Comparison of ENCODE assay signal across 8 cellular contexts in genomic region chr9:37485389-37486255, GRCh38. TPM values are rescaled to one million over a fixed set of nuclear protein-coding genes. Genes with fewer than 3 reads are reported as not detected.
DNase-seq lines count a peak whose midpoint lies in the region; TF ChIP-seq lines count a peak whose summit lies in the region.

A gene with protein sequence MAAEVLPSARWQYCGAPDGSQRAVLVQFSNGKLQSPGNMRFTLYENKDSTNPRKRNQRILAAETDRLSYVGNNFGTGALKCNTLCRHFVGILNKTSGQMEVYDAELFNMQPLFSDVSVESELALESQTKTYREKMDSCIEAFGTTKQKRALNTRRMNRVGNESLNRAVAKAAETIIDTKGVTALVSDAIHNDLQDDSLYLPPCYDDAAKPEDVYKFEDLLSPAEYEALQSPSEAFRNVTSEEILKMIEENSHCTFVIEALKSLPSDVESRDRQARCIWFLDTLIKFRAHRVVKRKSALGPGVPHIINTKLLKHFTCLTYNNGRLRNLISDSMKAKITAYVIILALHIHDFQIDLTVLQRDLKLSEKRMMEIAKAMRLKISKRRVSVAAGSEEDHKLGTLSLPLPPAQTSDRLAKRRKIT (plus strand): TSS chr9:37485948. CDS start chr9:37486048, 100 bp downstream.

- H2BK5ac ChIP-seq in neuronal stem cell (ENCODE audit: low read length): no peak within 1 kb of the TSS

- H2AK5ac ChIP-seq in neuronal stem cell (ENCODE audit: low read depth, low read length): peak within 1 kb of the TSS; percentile 8

- H3K9ac ChIP-seq in neuronal stem cell (ENCODE audit: low read depth, low read length, poor library complexity) (peak within 1 kb of the TSS; percentile 89), subcutaneous abdominal adipose tissue (ENCODE audit: low read length in 5 of 5) (peak within 1 kb of the TSS; percentile 92 to 96 (median 94))

- no peak within 1 kb of the TSS for H3K4ac ChIP-seq in neuronal stem cell (ENCODE audit: low read length)

- no CpG with 5 or more reads among the region's 56 CpGs for WGBS in neuronal stem cell (ENCODE audit: extremely low coverage in 2 of 2, insufficient read length in 2 of 2, insufficient replicate concordance in 1 of 2), 2 donors

- CTCF ChIA-PET in HEK293T (lab: Yijun Ruan, JAX): interaction anchor here (0.9 kb wide), 1 partner anchor 939 kb away, joined by 3 read pairs; no protein-coding TSS in a partner anchor

- H3K79me1 ChIP-seq in neuronal stem cell (ENCODE audit: low read depth, low read length): peaks cover 2% of the 10 kb centered on the region

- peak within 1 kb of the TSS; percentile 98 for H2AFZ ChIP-seq in neuronal stem cell (ENCODE audit: low read length)

- no peak within 1 kb of the TSS for H2BK12ac ChIP-seq in neuronal stem cell (ENCODE audit: low read length)

- no peak within 1 kb of the TSS for H3K14ac ChIP-seq in neuronal stem cell (ENCODE audit: low read length)

- H3K9me3 ChIP-seq in SJSA1 (replicated peaks) (no peaks in the 10 kb centered on the region), neuronal stem cell (replicated peaks in 1 of 2; ENCODE audit: control insufficient read depth in 2 of 2, insufficient read depth in 1 of 2, low read depth in 1 of 2, low read length in 2 of 2) (no peaks in the 10 kb centered on the region), subcutaneous abdominal adipose tissue (ENCODE audit: control insufficient read depth in 5 of 5, low read length in 5 of 5) (no peaks in the 10 kb centered on the region)

- H3K4me3 ChIP-seq in SJSA1 (peak within 1 kb of the TSS; percentile 52), neuronal stem cell (ENCODE audit: low read length in 2 of 2) (peak within 1 kb of the TSS; percentile 88 to 91), subcutaneous abdominal adipose tissue (ENCODE audit: low read depth in 1 of 5, low read length in 5 of 5) (peak within 1 kb of the TSS; percentile 79 to 92 (median 82))

- no peak within 1 kb of the TSS for H4K8ac ChIP-seq in neuronal stem cell (ENCODE audit: low read depth, low read length)

- POLR2A ChIA-PET in HEK293T (lab: Yijun Ruan, JAX): interaction anchor here (0.6 to 3.2 kb wide), 17 partner anchors 9 to 299 kb away, joined by 3 to 27 read pairs (median 4); partner anchors contain the start of genes EXOSC3, FRMPD1, GRHPR and TOMM5

- peak; percentile 98 for DNase-seq in GM03348 (ENCODE audit: low spot score)
- peak; percentile 99 for DNase-seq in HEK293T (ENCODE audit: extremely low spot score)
- peak; percentile 95 for DNase-seq in MV-4-11 (lab: John Stamatoyannopoulos, UW)
- DNase-seq in SJSA1 (ENCODE audit: low read depth in 1 of 2, low spot score in 2 of 2): peak; percentile 80 to 84
- DNase-seq in activated naive CD4-positive, alpha-beta T cell (lab: John Stamatoyannopoulos, UW): peak; percentile 90 to 96 (median 93)
- DNase-seq in foreskin melanocyte: peak; percentile 88
- peak; percentile 87 for DNase-seq in neuronal stem cell (ENCODE audit: low spot score)

- H3K27me3 ChIP-seq in SJSA1 (replicated peaks) (no peaks in the 10 kb centered on the region), neuronal stem cell (ENCODE audit: control insufficient read depth in 3 of 3, insufficient read depth in 3 of 3, low read depth in 1 of 3, low read length in 3 of 3) (no peaks in the 10 kb centered on the region), subcutaneous abdominal adipose tissue (ENCODE audit: control insufficient read depth in 5 of 5, insufficient read depth in 4 of 5, low read length in 5 of 5) (peaks cover 0 to 5% (median 0%) of the 10 kb centered on the region in 5 donors)

- H3K23ac ChIP-seq in neuronal stem cell (ENCODE audit: low read depth, low read length, poor library complexity): peak within 1 kb of the TSS; percentile 92

- H2BK120ac ChIP-seq in neuronal stem cell (ENCODE audit: low read depth, low read length): no peak within 1 kb of the TSS

- no peak within 1 kb of the TSS for H4K91ac ChIP-seq in neuronal stem cell (ENCODE audit: low read depth, low read length, poor library complexity)

- peak within 1 kb of the TSS; percentile 87 for H3K4me2 ChIP-seq in neuronal stem cell (ENCODE audit: insufficient read depth, low read length, poor library complexity, severe bottlenecking)

- H3K4me1 ChIP-seq in SJSA1 (replicated peaks) (peaks cover 11% of the 10 kb centered on the region), neuronal stem cell (ENCODE audit: control insufficient read depth in 2 of 2, insufficient read depth in 1 of 2, low read depth in 1 of 2, low read length in 2 of 2) (peaks cover 13 to 15% of the 10 kb centered on the region in 2 donors), subcutaneous abdominal adipose tissue (ENCODE audit: control insufficient read depth in 5 of 5, insufficient read depth in 5 of 5, low read length in 5 of 5) (peaks cover 2 to 34% (median 32%) of the 10 kb centered on the region in 5 donors)

- peak within 1 kb of the TSS; percentile 53 for H2BK15ac ChIP-seq in neuronal stem cell (ENCODE audit: low read length)

- H3K36me3 ChIP-seq in SJSA1 (no peaks in the 10 kb centered on the region), neuronal stem cell (replicated peaks in 1 of 2; ENCODE audit: control insufficient read depth in 2 of 2, insufficient read depth in 2 of 2, low read length in 2 of 2) (peaks cover 9 to 33% of the 10 kb centered on the region in 2 donors), subcutaneous abdominal adipose tissue (ENCODE audit: control insufficient read depth in 5 of 5, insufficient read depth in 5 of 5, low read length in 5 of 5) (peaks cover 3 to 15% (median 12%) of the 10 kb centered on the region in 5 donors)

- H3K27ac ChIP-seq in SJSA1 (no peak within 1 kb of the TSS), neuronal stem cell (replicated peaks; ENCODE audit: low read length) (peak within 1 kb of the TSS; percentile 17), subcutaneous abdominal adipose tissue (ENCODE audit: low read depth, low read length) (peak within 1 kb of the TSS; percentile 93)

- H3K18ac ChIP-seq in neuronal stem cell (ENCODE audit: low read length): peak within 1 kb of the TSS; percentile 89

TF ChIP-seq in HEK293T, 16 proteins besides CTCF, POLR2A, EP300 and RAD21:
- TF ChIP-seq NFRKB (IDR thresholded peaks at IDR 0.05): no peak
- TF ChIP-seq SUZ12 (IDR thresholded peaks at IDR 0.05): no peak
- TF ChIP-seq L3MBTL2 (conservative IDR thresholded peaks at IDR 0.05): peak; percentile 62
- no peak for TF ChIP-seq FOXA1 (IDR thresholded peaks at IDR 0.05)
- no peak for TF ChIP-seq CTBP1 (IDR thresholded peaks at IDR 0.05; ENCODE audit: borderline replicate concordance)
- TF ChIP-seq BHLHE40 (IDR thresholded peaks at IDR 0.05; ENCODE audit: borderline replicate concordance): no peak
- TF ChIP-seq, protein P1, sequence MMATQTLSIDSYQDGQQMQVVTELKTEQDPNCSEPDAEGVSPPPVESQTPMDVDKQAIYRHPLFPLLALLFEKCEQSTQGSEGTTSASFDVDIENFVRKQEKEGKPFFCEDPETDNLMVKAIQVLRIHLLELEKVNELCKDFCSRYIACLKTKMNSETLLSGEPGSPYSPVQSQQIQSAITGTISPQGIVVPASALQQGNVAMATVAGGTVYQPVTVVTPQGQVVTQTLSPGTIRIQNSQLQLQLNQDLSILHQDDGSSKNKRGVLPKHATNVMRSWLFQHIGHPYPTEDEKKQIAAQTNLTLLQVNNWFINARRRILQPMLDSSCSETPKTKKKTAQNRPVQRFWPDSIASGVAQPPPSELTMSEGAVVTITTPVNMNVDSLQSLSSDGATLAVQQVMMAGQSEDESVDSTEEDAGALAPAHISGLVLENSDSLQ (IDR thresholded peaks at IDR 0.05): no peak

RNA-seq across cellular contexts. Expression of the gene that starts here (rescaled TPM):
- 21.4 TPM in 2 replicates for total RNA-seq in SJSA1 (2014; rRNA removed; shearing (Covaris generic))
- polyA plus RNA-seq in neuronal stem cell (2013, experiment 1 of 2): 23.1 TPM
- polyA plus RNA-seq in neuronal stem cell (2013, experiment 2 of 2): 21.5 TPM
